ENCODE assay signal across 1 cellular context in the genomic region with DNA sequence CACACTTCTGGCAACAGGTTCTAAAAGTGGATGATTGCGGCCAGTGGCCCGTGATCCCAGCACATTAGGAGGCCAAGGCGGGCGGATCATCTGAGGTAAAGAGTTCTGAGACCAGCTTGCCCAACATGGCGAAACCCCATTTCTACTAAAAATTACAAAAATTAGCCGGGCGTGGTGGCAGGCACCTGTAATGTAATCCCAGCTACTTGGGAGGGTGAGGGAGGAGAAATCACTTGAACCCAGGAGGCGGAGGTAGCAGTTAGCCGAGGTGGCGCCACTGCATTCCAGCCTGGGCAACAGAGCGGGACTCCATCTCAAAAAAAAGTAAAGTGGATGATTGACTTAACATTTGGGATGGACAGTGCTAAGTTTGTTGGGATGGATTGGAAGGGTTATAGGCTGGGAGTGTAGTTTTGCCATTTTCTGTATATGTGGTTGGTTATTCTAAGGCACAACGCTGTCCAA.
TF ChIP-seq lines count a peak whose summit lies in the region.

No MANE protein-coding gene starts in this region.

TF ChIP-seq in IMR-90, 13 proteins besides CTCF, POLR2A, EP300 and RAD21 (continued from another document):
- TF ChIP-seq RFX5 (IDR thresholded peaks at IDR 0.05; ENCODE audit: low read depth, low read length) (no peak), CEBPB (IDR thresholded peaks at IDR 0.05; ENCODE audit: low read depth, low read length) (no peak), MXI1 (IDR thresholded peaks at IDR 0.05; ENCODE audit: borderline replicate concordance, low read depth, low read length) (no peak), MAZ (IDR thresholded peaks at IDR 0.05; ENCODE audit: borderline replicate concordance, low read depth, low read length) (no peak)
